ENCODE assay signal across 2 cellular contexts in the genomic region with DNA sequence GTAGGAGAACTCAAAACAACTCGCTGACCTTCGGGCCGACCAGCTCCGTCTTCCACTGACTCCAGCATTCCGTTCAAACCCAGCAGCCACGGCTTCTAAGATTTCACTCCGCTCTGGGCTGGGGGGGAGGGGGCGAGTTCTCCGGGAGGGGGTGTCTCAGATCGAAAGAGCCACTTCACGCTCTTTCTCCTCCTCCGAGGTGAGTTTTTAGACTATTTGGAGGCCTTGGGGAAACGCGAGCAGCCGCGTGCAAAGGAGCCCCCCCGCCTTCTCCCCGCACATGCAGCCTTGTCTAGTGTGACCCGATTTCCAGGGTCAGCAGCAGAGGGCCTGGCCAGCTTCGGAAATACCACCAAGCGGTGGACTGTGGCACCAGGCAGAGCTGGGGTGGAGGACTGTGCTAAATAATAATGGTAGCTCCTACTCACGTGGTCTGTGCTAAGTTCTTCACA.
TF ChIP-seq lines count a peak whose summit lies in the region.

No MANE protein-coding gene starts in this region.

TF ChIP-seq in A549, 52 proteins besides CTCF, POLR2A, EP300 and RAD21 (continued from another document):
- TF ChIP-seq ATOH8 (CRISPR knock-in tag; IDR thresholded peaks at IDR 0.05; ENCODE audit: low read depth), result no peak
- TF ChIP-seq, protein P1, sequence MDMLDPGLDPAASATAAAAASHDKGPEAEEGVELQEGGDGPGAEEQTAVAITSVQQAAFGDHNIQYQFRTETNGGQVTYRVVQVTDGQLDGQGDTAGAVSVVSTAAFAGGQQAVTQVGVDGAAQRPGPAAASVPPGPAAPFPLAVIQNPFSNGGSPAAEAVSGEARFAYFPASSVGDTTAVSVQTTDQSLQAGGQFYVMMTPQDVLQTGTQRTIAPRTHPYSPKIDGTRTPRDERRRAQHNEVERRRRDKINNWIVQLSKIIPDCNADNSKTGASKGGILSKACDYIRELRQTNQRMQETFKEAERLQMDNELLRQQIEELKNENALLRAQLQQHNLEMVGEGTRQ (IDR thresholded peaks at IDR 0.05), result no peak
- no peak for TF ChIP-seq RNF2 (IDR thresholded peaks at IDR 0.05; ENCODE audit: borderline replicate concordance, low read depth)

TF ChIP-seq in GM23338, 12 proteins besides CTCF, POLR2A, EP300 and RAD21 (continued from another document):
- TF ChIP-seq ETS1 (IDR thresholded peaks at IDR 0.05) (no peak), NANOG (IDR thresholded peaks at IDR 0.05; ENCODE audit: borderline replicate concordance) (no peak), POLR2AphosphoS5 (IDR thresholded peaks at IDR 0.05; ENCODE audit: low read depth) (no peak), CREB1 (CRISPR knock-in tag; IDR thresholded peaks at IDR 0.05; ENCODE audit: low read depth) (no peak), EZH2 (IDR thresholded peaks at IDR 0.05; ENCODE audit: low read depth, unreplicated experiment) (no peak), ZNF462 (CRISPR knock-in tag; IDR thresholded peaks at IDR 0.05) (no peak), JUNB (IDR thresholded peaks at IDR 0.05; ENCODE audit: unreplicated experiment) (no peak), ZNF331 (CRISPR knock-in tag; IDR thresholded peaks at IDR 0.05; ENCODE audit: low read depth) (no peak), ZNF114 (CRISPR knock-in tag; IDR thresholded peaks at IDR 0.05) (no peak)
